1 cellular context compared by ENCODE assay signal in genomic region chr10:33066558-33067236, GRCh38.
TF ChIP-seq lines count a peak whose summit lies in the region.

No MANE protein-coding gene starts in this region.

TF ChIP-seq in K562, 482 proteins besides CTCF, POLR2A, EP300 and RAD21 (continued from another document and continues in another):
- TF ChIP-seq ZBTB43 (CRISPR knock-in tag; IDR thresholded peaks at IDR 0.05) (no peak), IRF9 (tag; IDR thresholded peaks at IDR 0.05) (no peak), MTA2 (IDR thresholded peaks at IDR 0.05; ENCODE audit: low read depth) (peak; percentile 58), NBN (IDR thresholded peaks at IDR 0.05; ENCODE audit: low read depth) (0 out of 2 replicates have a peak, but pooled peaks have one; percentile 45), NR2C1 (IDR thresholded peaks at IDR 0.05) (peak; percentile 62; the same call in 1 of the 2 replicates), NR2C1 (tag; IDR thresholded peaks at IDR 0.05) (peak; percentile 87), NR1H2 (CRISPR knock-in tag; IDR thresholded peaks at IDR 0.05) (no peak), CBX5 (IDR thresholded peaks at IDR 0.05; ENCODE audit: borderline replicate concordance, low read depth) (no peak), SAFB (IDR thresholded peaks at IDR 0.05; ENCODE audit: borderline replicate concordance, low read depth, low read length) (no peak), ZNF639 (CRISPR knock-in tag; conservative IDR thresholded peaks at IDR 0.05 in 1 of 2, IDR thresholded peaks at IDR 0.05 in 1 of 2) (no peak), PRPF4 (IDR thresholded peaks at IDR 0.05; ENCODE audit: insufficient read depth, low read depth, low read length, poor library complexity, severe bottlenecking) (no peak), PML (IDR thresholded peaks at IDR 0.05; ENCODE audit: low read length) (peak; percentile 41; the same call in 1 of the 2 replicates), GTF2A2 (tag; IDR thresholded peaks at IDR 0.05) (no peak), ARID2 (IDR thresholded peaks at IDR 0.05) (no peak), JUND (IDR thresholded peaks at IDR 0.05; ENCODE audit: borderline replicate concordance, low read depth, low read length) (peak; percentile 29; the same call in 1 of the 2 replicates), JUND (tag; IDR thresholded peaks at IDR 0.05; ENCODE audit: borderline replicate concordance, low read depth, low read length) (no peak), EP400 (IDR thresholded peaks at IDR 0.05) (no peak), ZNF174 (CRISPR knock-in tag; IDR thresholded peaks at IDR 0.05) (no peak), KDM1A (IDR thresholded peaks at IDR 0.05) (peak; percentile 64 to 67; a peak in 3 of 4 replicates), MECOM (CRISPR knock-in tag; IDR thresholded peaks at IDR 0.05) (no peak), IRF1 (CRISPR knock-in tag; IDR thresholded peaks at IDR 0.05; ENCODE audit: borderline replicate concordance) (no peak), ZNF766 (CRISPR knock-in tag; conservative IDR thresholded peaks at IDR 0.05) (peak; percentile 93), GTF2F1 (IDR thresholded peaks at IDR 0.05; ENCODE audit: low read depth, low read length) (no peak), ZNF76 (CRISPR knock-in tag; IDR thresholded peaks at IDR 0.05; ENCODE audit: borderline replicate concordance) (no peak), TBL1XR1 (IDR thresholded peaks at IDR 0.05; ENCODE audit: low read length in 2 of 2) (peak in 1 of 2 experiments; percentile 65; a peak in 2 of 4 replicates), DPF2 (IDR thresholded peaks at IDR 0.05) (peak; percentile 86), ARID1B (IDR thresholded peaks at IDR 0.05) (peak; percentile 89), ZBED1 (IDR thresholded peaks at IDR 0.05) (no peak), HNRNPH1 (optimal IDR thresholded peaks at IDR 0.05; ENCODE audit: low read depth, low read length) (no peak), ZNF41 (CRISPR knock-in tag; conservative IDR thresholded peaks at IDR 0.05) (no peak), SRSF1 (IDR thresholded peaks at IDR 0.05; ENCODE audit: low read depth, low read length) (no peak), RERE (CRISPR knock-in tag; IDR thresholded peaks at IDR 0.05; ENCODE audit: borderline replicate concordance) (no peak), SOX6 (IDR thresholded peaks at IDR 0.05) (peak; percentile 78), NCOR1 (IDR thresholded peaks at IDR 0.05) (peak; percentile 76), LCOR (CRISPR knock-in tag; IDR thresholded peaks at IDR 0.05) (no peak), HES1 (IDR thresholded peaks at IDR 0.05; ENCODE audit: low read depth) (no peak), USF2 (CRISPR knock-in tag; IDR thresholded peaks at IDR 0.05) (peak; percentile 67), STAT5A (IDR thresholded peaks at IDR 0.05; ENCODE audit: borderline replicate concordance, low read length) (peak; percentile 28; the same call in 1 of the 2 replicates), MEIS2 (IDR thresholded peaks at IDR 0.05; ENCODE audit: partially characterized antibody) (peak; percentile 98), RBM22 (IDR thresholded peaks at IDR 0.05; ENCODE audit: low read depth, low read length, poor library complexity, severe bottlenecking) (no peak), PHF20 (IDR thresholded peaks at IDR 0.05; ENCODE audit: partially characterized antibody) (no peak), TCF3 (CRISPR knock-in tag; IDR thresholded peaks at IDR 0.05) (peak; percentile 77), ZNF280B (CRISPR knock-in tag; IDR thresholded peaks at IDR 0.05) (no peak), SMC3 (conservative IDR thresholded peaks at IDR 0.05; ENCODE audit: insufficient read depth, low read depth, low read length) (no peak), HDAC3 (IDR thresholded peaks at IDR 0.05; ENCODE audit: borderline replicate concordance, partially characterized antibody) (peak; percentile 37), ILK (tag; IDR thresholded peaks at IDR 0.05; ENCODE audit: borderline replicate concordance, low read depth) (no peak), TRIM24 (IDR thresholded peaks at IDR 0.05) (peak in 1 of 2 experiments; percentile 45; a peak in 2 of 4 replicates), LEF1 (IDR thresholded peaks at IDR 0.05) (0 out of 2 replicates have a peak, but pooled peaks have one; percentile 39), ATF4 (CRISPR knock-in tag; IDR thresholded peaks at IDR 0.05) (no peak), KLF16 (IDR thresholded peaks at IDR 0.05) (peak; percentile 76), CCNT2 (IDR thresholded peaks at IDR 0.05; ENCODE audit: borderline replicate concordance, extremely low read depth, insufficient read length, low read depth, low read length) (no peak), SMAD4 (CRISPR knock-in tag; conservative IDR thresholded peaks at IDR 0.05) (peak; percentile 49; the same call in 1 of the 2 replicates), L3MBTL2 (IDR thresholded peaks at IDR 0.05) (0 out of 2 replicates have a peak, but pooled peaks have one; percentile 19), ZBTB26 (CRISPR knock-in tag; IDR thresholded peaks at IDR 0.05) (no peak)
